Comparison of ENCODE assay signal across 26 cellular contexts in genomic region chr19:29266001-29266400, GRCh38.
"Had no signal": no experiment of that assay in that cellular context is flagged by ENCODE, and none has a peak within 500 bp of the region (broad histone marks: within the 10 kb centered on the region; RNA-seq: fewer than 3 reads in every experiment).

No MANE protein-coding gene starts in this region.

- H3K9me3 Mint-ChIP-seq: activated CD4-positive, alpha-beta memory T cell treated with anti-CD3 and anti-CD28 coated beads, Interleukin-2, amount 10 ng/mL, durations not matched to agents 7 days and 5 days; activated naive CD4-positive, alpha-beta T cell treated with anti-CD3 and anti-CD28 coated beads, Interleukin-2, amount 10 ng/mL, durations not matched to agents 7 days and 5 days; activated naive CD8-positive, alpha-beta T cell treated with anti-CD3 and anti-CD28 coated beads, Interleukin-2, amount 10 ng/mL, durations not matched to agents 7 days and 5 days; activated T-helper 17 cell treated with anti-CD3 and anti-CD28 coated beads, Interleukin-2, amount 50 U/mL, for 72 hours; T-cell had no signal

- H3K4me3 Mint-ChIP-seq: activated CD4-positive, alpha-beta memory T cell treated with anti-CD3 and anti-CD28 coated beads, Interleukin-2, amount 10 ng/mL, durations not matched to agents 7 days and 5 days; activated CD4-positive, alpha-beta T cell treated with anti-CD3 and anti-CD28 coated beads for 36 hours; activated naive CD4-positive, alpha-beta T cell treated with anti-CD3 and anti-CD28 coated beads, Interleukin-2, amount 10 ng/mL, durations not matched to agents 7 days and 5 days; activated naive CD8-positive, alpha-beta T cell treated with anti-CD3 and anti-CD28 coated beads, Interleukin-2, amount 10 ng/mL, durations not matched to agents 7 days and 5 days; activated T-helper 17 cell treated with anti-CD3 and anti-CD28 coated beads, Interleukin-2, amount 50 U/mL, for 72 hours; IgD-negative memory B cell; T-cell had no signal

- H3K36me3 Mint-ChIP-seq: activated naive CD4-positive, alpha-beta T cell treated with anti-CD3 and anti-CD28 coated beads, Interleukin-2, amount 10 ng/mL, durations not matched to agents 7 days and 5 days; activated naive CD8-positive, alpha-beta T cell treated with anti-CD3 and anti-CD28 coated beads, Interleukin-2, amount 10 ng/mL, durations not matched to agents 7 days and 5 days; IgD-negative memory B cell; T-cell had no signal

- H3K4me1 Mint-ChIP-seq: activated CD4-positive, alpha-beta memory T cell treated with anti-CD3 and anti-CD28 coated beads, Interleukin-2, amount 10 ng/mL, durations not matched to agents 7 days and 5 days; activated CD4-positive, alpha-beta T cell treated with anti-CD3 and anti-CD28 coated beads for 36 hours; activated naive CD4-positive, alpha-beta T cell treated with anti-CD3 and anti-CD28 coated beads, Interleukin-2, amount 10 ng/mL, durations not matched to agents 7 days and 5 days; activated T-helper 17 cell treated with anti-CD3 and anti-CD28 coated beads, Interleukin-2, amount 50 U/mL, for 72 hours; IgD-negative memory B cell had no signal

- H3K9me3 ChIP-seq: adrenal gland had no signal

- H3K27ac Mint-ChIP-seq: activated CD4-positive, alpha-beta memory T cell treated with anti-CD3 and anti-CD28 coated beads, Interleukin-2, amount 10 ng/mL, durations not matched to agents 7 days and 5 days; activated CD4-positive, alpha-beta T cell treated with anti-CD3 and anti-CD28 coated beads for 36 hours; activated naive CD4-positive, alpha-beta T cell treated with anti-CD3 and anti-CD28 coated beads, Interleukin-2, amount 10 ng/mL, durations not matched to agents 7 days and 5 days; activated naive CD8-positive, alpha-beta T cell treated with anti-CD3 and anti-CD28 coated beads, Interleukin-2, amount 10 ng/mL, durations not matched to agents 7 days and 5 days; activated T-helper 17 cell treated with anti-CD3 and anti-CD28 coated beads, Interleukin-2, amount 50 U/mL, for 72 hours; IgD-negative memory B cell; T-cell had no signal

- H3K4me3 ChIP-seq: adrenal gland, SK-N-MC had no signal

- ATAC-seq: activated CD4-positive, alpha-beta T cell treated with anti-CD3 and anti-CD28 coated beads for 36 hours; activated T-helper 17 cell treated with anti-CD3 and anti-CD28 coated beads, Interleukin-2, amount 50 U/mL, for 72 hours; T-cell had no signal

- H3K27ac ChIP-seq: adrenal gland, SK-N-MC, VCaP had no signal

- H3K27me3 ChIP-seq: adrenal gland had no signal

- H3K36me3 ChIP-seq: adrenal gland had no signal

- H3K4me1 ChIP-seq: adrenal gland had no signal

- DNase-seq: activated CD4-positive, alpha-beta memory T cell treated with anti-CD3 and anti-CD28 coated beads, Interleukin-2, amount 10 ng/mL, durations not matched to agents 7 days and 5 days; activated CD4-positive, alpha-beta T cell treated with anti-CD3 and anti-CD28 coated beads for 36 hours; activated CD4-positive, alpha-beta T cell treated with anti-CD3 and anti-CD28 coated beads, Interleukin-2, amount 50 U/mL, for 1 hour; activated gamma-delta T cell; activated naive CD4-positive, alpha-beta T cell treated with anti-CD3 and anti-CD28 coated beads, Interleukin-2, amount 10 ng/mL, durations not matched to agents 7 days and 5 days; activated naive CD8-positive, alpha-beta T cell treated with anti-CD3 and anti-CD28 coated beads, Interleukin-2, amount 10 ng/mL, durations not matched to agents 7 days and 5 days; activated T-cell treated with anti-CD3 and anti-CD28 coated beads, Interleukin-2, amount 50 U/mL, for 48 hours; anterior cingulate cortex; KG1; NCI-H1092; NCI-H1417 treated with DMSO at 0.1 percent for 48 hours; NCI-H1694 treated with DMSO at 0.1 percent for 48 hours; NCI-H2029 treated with DMSO at 0.1 percent for 48 hours; NCI-H345; NCI-H510A; NCI-H526 treated with DMSO at 0.1 percent for 48 hours; NCI-H82; SIG-M5; T-cell; T-helper 2 cell; T1000 had no signal
